ENCODE assay signal across 33 cellular contexts in the genomic region with DNA sequence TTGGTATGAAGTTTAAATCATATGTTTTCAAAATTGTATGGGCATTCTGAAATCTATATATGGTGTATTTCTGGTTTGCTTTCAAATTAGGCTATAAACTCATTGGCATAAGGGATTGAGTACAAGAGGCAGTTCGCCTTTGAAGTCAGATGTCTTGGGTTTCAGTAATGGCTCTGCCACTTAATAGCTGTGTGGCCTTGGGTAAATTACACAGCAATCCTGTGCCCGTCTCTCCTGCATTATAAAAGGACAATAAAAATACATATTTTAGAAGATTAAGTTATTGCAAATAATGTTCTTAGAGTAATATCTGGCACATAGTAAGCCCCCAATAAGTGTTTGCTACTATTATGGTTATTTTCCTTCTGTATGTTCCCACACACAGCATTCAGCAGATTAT. TPM values are rescaled to one million over a fixed set of nuclear protein-coding genes. Genes with fewer than 3 reads are reported as not detected.
"Had no signal": no experiment of that assay in that cellular context is flagged by ENCODE, and none has a peak within 500 bp of the region (broad histone marks: within the 10 kb centered on the region; RNA-seq: fewer than 3 reads in every experiment).

No MANE protein-coding gene starts in this region.

- FAIRE-seq: endometrium, frontal cortex, kidney had no signal

- H3K36me3 ChIP-seq: esophagus squamous epithelium, neural progenitor cell, prostate gland, sigmoid colon, spleen, suprapubic skin, transverse colon, upper lobe of right lung, uterus had no signal

- H3K27me3 Mint-ChIP-seq: effector memory CD8-positive, alpha-beta T cell; naive B cell; stimulated activated memory B cell treated with anti-CD40 and anti-IgM and Interleukin-4, amounts not matched to agents 10 μg/mL and 1 μg/mL and 100 μg/mL, for 72 hours; stimulated activated naive CD8-positive, alpha-beta T cell treated with anti-CD3 and anti-CD28 coated beads, Interleukin-15, Interleukin-2, amounts not matched to agents 100 ng/mL and 50 ng/mL, for 24 hours had no signal

- H2AFZ ChIP-seq: neural progenitor cell had no signal

- H3K9me3 Mint-ChIP-seq: memory B cell; mesothelial cell of epicardium; naive B cell; natural killer cell treated with Interleukin-12 subunit alpha and Interleukin-12 subunit beta and Interleukin-15 and Interleukin-18, amount 100 ng/mL, for 72 hours; neural progenitor cell; stimulated activated memory B cell treated with anti-CD40 and anti-IgM and Interleukin-4, amounts not matched to agents 10 μg/mL and 1 μg/mL and 100 μg/mL, for 72 hours; stimulated activated naive CD8-positive, alpha-beta T cell treated with anti-CD3 and anti-CD28 coated beads, Interleukin-15, Interleukin-2, amounts not matched to agents 100 ng/mL and 50 ng/mL, for 24 hours had no signal

- H3K4me3 ChIP-seq: coronary artery, esophagus squamous epithelium, lung, mucosa of descending colon, neural progenitor cell, prostate gland, sigmoid colon, skin epidermis, spleen, suprapubic skin, transverse colon, upper lobe of right lung, uterus had no signal

- ATAC-seq: effector memory CD8-positive, alpha-beta T cell; left lobe of liver; mucosa of descending colon; natural killer cell treated with Interleukin-12 subunit alpha and Interleukin-12 subunit beta and Interleukin-15 and Interleukin-18, amount 100 ng/mL, for 72 hours; right cardiac atrium; stimulated activated memory B cell treated with anti-CD40 and anti-IgM and Interleukin-4, amounts not matched to agents 10 μg/mL and 1 μg/mL and 100 μg/mL, for 72 hours; upper lobe of right lung had no signal

- DNase-seq: effector memory CD8-positive, alpha-beta T cell; erythroblast; esophagus squamous epithelium; head of caudate nucleus; kidney; mucosa of descending colon; naive B cell; right cardiac atrium; sigmoid colon; spleen; stimulated activated CD4-positive, alpha-beta T cell treated with anti-CD3 and anti-CD28 coated beads, Interleukin-4, amount 100 ng/mL, for 4 hours; transverse colon; upper lobe of right lung; uterus had no signal

- H3K27ac Mint-ChIP-seq: effector memory CD8-positive, alpha-beta T cell; memory B cell; naive B cell; natural killer cell treated with Interleukin-12 subunit alpha and Interleukin-12 subunit beta and Interleukin-15 and Interleukin-18, amount 100 ng/mL, for 72 hours; neural progenitor cell; stimulated activated memory B cell treated with anti-CD40 and anti-IgM and Interleukin-4, amounts not matched to agents 10 μg/mL and 1 μg/mL and 100 μg/mL, for 72 hours; stimulated activated naive CD8-positive, alpha-beta T cell treated with anti-CD3 and anti-CD28 coated beads, Interleukin-15, Interleukin-2, amounts not matched to agents 100 ng/mL and 50 ng/mL, for 24 hours had no signal

- H3K9me3 ChIP-seq: esophagus squamous epithelium, mucosa of descending colon, prostate gland, sigmoid colon, spleen, suprapubic skin, transverse colon, upper lobe of right lung, uterus had no signal

- H3K9ac ChIP-seq: neural progenitor cell had no signal

- H3K4me1 ChIP-seq: esophagus squamous epithelium, neural progenitor cell, prostate gland, spleen, suprapubic skin, transverse colon, upper lobe of right lung, uterus had no signal

- H3K36me3 Mint-ChIP-seq: memory B cell; mesothelial cell of epicardium; naive B cell; natural killer cell treated with Interleukin-12 subunit alpha and Interleukin-12 subunit beta and Interleukin-15 and Interleukin-18, amount 100 ng/mL, for 72 hours; neural progenitor cell; stimulated activated memory B cell treated with anti-CD40 and anti-IgM and Interleukin-4, amounts not matched to agents 10 μg/mL and 1 μg/mL and 100 μg/mL, for 72 hours had no signal

- H3K4me1 Mint-ChIP-seq: memory B cell; naive B cell; neural progenitor cell; stimulated activated memory B cell treated with anti-CD40 and anti-IgM and Interleukin-4, amounts not matched to agents 10 μg/mL and 1 μg/mL and 100 μg/mL, for 72 hours had no signal

- H3K27ac ChIP-seq: coronary artery, esophagus squamous epithelium, neural progenitor cell, prostate gland, sigmoid colon, skin epidermis, spleen, suprapubic skin, transverse colon, upper lobe of right lung, uterus had no signal

- H3K4me2 ChIP-seq: neural progenitor cell had no signal

- H3K27me3 ChIP-seq: esophagus squamous epithelium, neural progenitor cell, sigmoid colon, spleen, transverse colon, upper lobe of right lung, uterus had no signal

- H3K4me3 Mint-ChIP-seq: effector memory CD8-positive, alpha-beta T cell; memory B cell; mesothelial cell of epicardium; naive B cell; natural killer cell treated with Interleukin-12 subunit alpha and Interleukin-12 subunit beta and Interleukin-15 and Interleukin-18, amount 100 ng/mL, for 72 hours; neural progenitor cell; stimulated activated memory B cell treated with anti-CD40 and anti-IgM and Interleukin-4, amounts not matched to agents 10 μg/mL and 1 μg/mL and 100 μg/mL, for 72 hours; stimulated activated naive CD8-positive, alpha-beta T cell treated with anti-CD3 and anti-CD28 coated beads, Interleukin-15, Interleukin-2, amounts not matched to agents 100 ng/mL and 50 ng/mL, for 24 hours had no signal

RNA-seq across cellular contexts. Expression of a gene that starts 20.4 kb away (rescaled TPM):
- total RNA-seq: dermis microvascular lymphatic vessel endothelial cell; esophagus squamous epithelium; glomerular endothelial cell; kidney; left lobe of liver; liver; lung; mesothelial cell of epicardium; mucosa of descending colon; natural killer cell treated with Interleukin-12 subunit alpha and Interleukin-12 subunit beta and Interleukin-15 and Interleukin-18, amount 100 ng/mL, for 72 hours; osteocyte; renal cortical epithelial cell; sigmoid colon; spleen; suprapubic skin; upper lobe of right lung; uterus had no signal
- polyA plus RNA-seq: liver, lung had no signal
